In the genomic region with DNA sequence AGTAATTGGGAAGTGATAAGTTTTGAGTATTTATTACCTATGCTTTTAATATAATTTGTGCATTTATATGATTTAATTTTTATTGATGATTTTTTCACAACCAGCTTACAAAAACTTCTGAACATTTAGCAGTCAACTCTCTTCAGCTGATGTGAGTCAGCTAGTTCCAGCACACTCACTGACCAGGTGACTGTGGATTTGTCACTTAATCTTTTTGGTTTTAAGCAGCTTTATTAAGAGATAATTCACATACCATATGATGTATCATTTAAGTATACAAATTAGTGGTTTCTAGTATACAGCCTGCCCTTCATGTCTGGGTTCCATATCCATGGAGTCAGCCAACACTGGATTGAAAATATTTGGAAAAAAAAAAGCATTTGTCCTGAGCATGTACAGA, we compare ENCODE assay signal across 32 cellular contexts.
DNase-seq lines count a peak whose midpoint lies in the region; ATAC-seq, FAIRE-seq and TF ChIP-seq lines count a peak whose summit lies in the region.
"Had no signal": no experiment of that assay in that cellular context is flagged by ENCODE, and none has a peak within 500 bp of the region (broad histone marks: within the 10 kb centered on the region; RNA-seq: fewer than 3 reads in every experiment).

No MANE protein-coding gene starts in this region.

- ATAC-seq in A549, result no peak
- no peak for ATAC-seq in GM18520 (IDR thresholded peaks at IDR 0.05; ENCODE audit: unreplicated experiment)
- ATAC-seq: activated naive CD8-positive, alpha-beta T cell treated with anti-CD3 and anti-CD28 coated beads, Interleukin-2, amount 50 U/mL, for 24 hours; body of pancreas; HepG2 had no signal

- H3K36me3 Mint-ChIP-seq in HFFc6 (ENCODE audit: low read depth), result no peaks in the 10 kb centered on the region

- H3K27me3 ChIP-seq in effector memory CD4-positive, alpha-beta T cell (replicated peaks; ENCODE audit: control insufficient read depth, insufficient read depth, low read length, poor library complexity, severe bottlenecking), result no peaks in the 10 kb centered on the region
- H3K27me3 ChIP-seq: body of pancreas, dorsolateral prefrontal cortex, ovary, SJSA1, testis had no signal

- H3K9me3 Mint-ChIP-seq in HFFc6, result no peaks in the 10 kb centered on the region
- H3K9me3 Mint-ChIP-seq: activated CD4-positive, alpha-beta T cell treated with anti-CD3 and anti-CD28 coated beads, Interleukin-2, amount 10 ng/mL, durations not matched to agents 24 days and 14 days; activated naive CD8-positive, alpha-beta T cell treated with anti-CD3 and anti-CD28 coated beads, Interleukin-2, amount 50 U/mL, for 24 hours; CD4-positive, CD25-positive, alpha-beta regulatory T cell; H9; immature natural killer cell; nephron had no signal

- H3K27ac Mint-ChIP-seq in HFFc6, result no peak overlapping the region
- H3K27ac Mint-ChIP-seq: activated CD4-positive, alpha-beta T cell treated with anti-CD3 and anti-CD28 coated beads, Interleukin-2, amount 10 ng/mL, durations not matched to agents 24 days and 14 days; activated naive CD8-positive, alpha-beta T cell treated with anti-CD3 and anti-CD28 coated beads, Interleukin-2, amount 50 U/mL, for 24 hours; H9; nephron had no signal

- H3K4me3 ChIP-seq in A549, result no peak overlapping the region
- H3K4me3 ChIP-seq in fibroblast of villous mesenchyme (ENCODE audit: low read depth, low read length), result no peak overlapping the region
- H3K4me3 ChIP-seq in effector memory CD4-positive, alpha-beta T cell (ENCODE audit: insufficient read depth, low read depth, low read length, poor library complexity, severe bottlenecking), result no peak overlapping the region
- H3K4me3 ChIP-seq: body of pancreas, dorsolateral prefrontal cortex, ovary, SJSA1, skin epidermis, testis had no signal

- POLR2A ChIA-PET in A549 (lab: Yijun Ruan, JAX), result no interaction called here

- CTCF ChIA-PET in A549 (lab: Yijun Ruan, JAX), result interaction anchor here (0.9 to 1.2 kb wide), 2 partner anchors 36 to 54 kb away, joined by 4 to 6 read pairs; no protein-coding TSS in a partner anchor

- no peaks in the 10 kb centered on the region; the same call in 1 of the 2 replicates for H3K27me3 Mint-ChIP-seq in HFFc6 (ENCODE audit: insufficient read depth)
- H3K27me3 Mint-ChIP-seq: activated CD4-positive, alpha-beta T cell treated with anti-CD3 and anti-CD28 coated beads, Interleukin-2, amount 10 ng/mL, durations not matched to agents 24 days and 14 days; activated naive CD8-positive, alpha-beta T cell treated with anti-CD3 and anti-CD28 coated beads, Interleukin-2, amount 50 U/mL, for 24 hours; CD4-positive, CD25-positive, alpha-beta regulatory T cell had no signal

- peak; percentile 51 for FAIRE-seq in A549 (lab: Jason Lieb, UNC)
- FAIRE-seq: HepG2 had no signal

- no peak overlapping the region for H3K27ac ChIP-seq in A549
- no peak overlapping the region for H3K27ac ChIP-seq in effector memory CD4-positive, alpha-beta T cell (ENCODE audit: insufficient read depth, low read length, poor library complexity, severe bottlenecking)
- H3K27ac ChIP-seq: body of pancreas, dorsolateral prefrontal cortex, HL-60, ovary, SJSA1, skin epidermis, testis had no signal

- no peaks in the 10 kb centered on the region for H3K4me1 ChIP-seq in A549
- H3K4me1 ChIP-seq in effector memory CD4-positive, alpha-beta T cell (ENCODE audit: control insufficient read depth, insufficient read depth, low read length, poor library complexity, severe bottlenecking), result no peaks in the 10 kb centered on the region
- H3K4me1 ChIP-seq: body of pancreas, SJSA1 had no signal

- DNase-seq in A549 (ENCODE audit: low read depth in 1 of 2, low spot score in 1 of 2) (no peak), HFFc6 (peak; percentile 55), amniotic epithelial cell (ENCODE audit: low read depth) (peak; percentile 68), fibroblast of villous mesenchyme (ENCODE audit: low read depth) (peak; percentile 16), activated T-cell treated with anti-CD3 and anti-CD28 coated beads for 4 hours (no peak), DMS 273 treated with DMSO at 0.1 percent for 48 hours (lab: John Stamatoyannopoulos, UW) (no peak)
- DNase-seq in effector memory CD4-positive, alpha-beta T cell, result no peak
- DNase-seq: activated CD4-positive, alpha-beta T cell treated with anti-CD3 and anti-CD28 coated beads, Interleukin-2, amount 10 ng/mL, durations not matched to agents 24 days and 14 days; activated gamma-delta T cell treated with Interleukin-2 at 50 U/mL for 16 hours; activated naive CD8-positive, alpha-beta T cell treated with anti-CD3 and anti-CD28 coated beads, Interleukin-2, amount 50 U/mL, for 24 hours; activated T-cell treated with anti-CD3 and anti-CD28 coated beads, Interleukin-2, amount 50 U/mL, for 1 hour; body of pancreas; Calu3; CD4-positive, CD25-positive, alpha-beta regulatory T cell; cerebellar nuclear complex; DND-41; dorsolateral prefrontal cortex; H9; immature natural killer cell; Kasumi-1; NCI-H1436 treated with DMSO at 0.1 percent for 48 hours; NCI-H774; ovary; stimulated activated naive CD4-positive, alpha-beta T cell treated with Interleukin-2 at 50 U/mL for 16 hours; T1000; testis had no signal

- no peak for TF ChIP-seq POLR2A in A549 (IDR thresholded peaks at IDR 0.05; ENCODE audit: low read length)

- no peak for TF ChIP-seq EP300 in A549 (IDR thresholded peaks at IDR 0.05)

- no peak for TF ChIP-seq RAD21 in A549 (conservative IDR thresholded peaks at IDR 0.05 in 1 of 2, IDR thresholded peaks at IDR 0.05 in 1 of 2)

- no peak overlapping the region for H3K4me3 Mint-ChIP-seq in HFFc6
- H3K4me3 Mint-ChIP-seq: activated CD4-positive, alpha-beta T cell treated with anti-CD3 and anti-CD28 coated beads, Interleukin-2, amount 10 ng/mL, durations not matched to agents 24 days and 14 days; activated naive CD8-positive, alpha-beta T cell treated with anti-CD3 and anti-CD28 coated beads, Interleukin-2, amount 50 U/mL, for 24 hours; CD4-positive, CD25-positive, alpha-beta regulatory T cell; H9; immature natural killer cell; nephron had no signal

- H3K4me1 Mint-ChIP-seq in HFFc6 (ENCODE audit: low read depth), result peaks cover 29% of the 10 kb centered on the region
- H3K4me1 Mint-ChIP-seq: activated naive CD8-positive, alpha-beta T cell treated with anti-CD3 and anti-CD28 coated beads, Interleukin-2, amount 50 U/mL, for 24 hours had no signal

- no peaks in the 10 kb centered on the region for H3K9me3 ChIP-seq in A549
- H3K9me3 ChIP-seq in effector memory CD4-positive, alpha-beta T cell (ENCODE audit: control insufficient read depth, low read length), result no peaks in the 10 kb centered on the region
- H3K9me3 ChIP-seq: body of pancreas, ovary, SJSA1, testis had no signal

- TF ChIP-seq CTCF in A549 (IDR thresholded peaks at IDR 0.05) (no peak), HFFc6 (IDR thresholded peaks at IDR 0.05) (no peak), fibroblast of villous mesenchyme (IDR thresholded peaks at IDR 0.05; ENCODE audit: insufficient read depth, low read depth, low read length) (no peak)

- no peak overlapping the region for H3K4me2 ChIP-seq in A549

- peaks cover 36% of the 10 kb centered on the region for H3K36me3 ChIP-seq in effector memory CD4-positive, alpha-beta T cell (ENCODE audit: control insufficient read depth, insufficient read depth, low read length)
- H3K36me3 ChIP-seq: ovary had no signal

TF ChIP-seq in A549, 52 proteins besides CTCF, POLR2A, EP300 and RAD21:
- TF ChIP-seq KDM1A (IDR thresholded peaks at IDR 0.05; ENCODE audit: low read depth) (no peak), NFE2L2 (conservative IDR thresholded peaks at IDR 0.05; ENCODE audit: low read length) (no peak), CBX8 (IDR thresholded peaks at IDR 0.05) (no peak), MAFK (IDR thresholded peaks at IDR 0.05; ENCODE audit: partially characterized antibody) (no peak), TFCP2L1 (CRISPR knock-in tag; IDR thresholded peaks at IDR 0.05) (no peak), HOXB13 (CRISPR knock-in tag; IDR thresholded peaks at IDR 0.05; ENCODE audit: low read depth) (no peak), HEYL (CRISPR knock-in tag; IDR thresholded peaks at IDR 0.05) (no peak), EHF (CRISPR knock-in tag; IDR thresholded peaks at IDR 0.05) (no peak)
- TF ChIP-seq, protein P1, sequence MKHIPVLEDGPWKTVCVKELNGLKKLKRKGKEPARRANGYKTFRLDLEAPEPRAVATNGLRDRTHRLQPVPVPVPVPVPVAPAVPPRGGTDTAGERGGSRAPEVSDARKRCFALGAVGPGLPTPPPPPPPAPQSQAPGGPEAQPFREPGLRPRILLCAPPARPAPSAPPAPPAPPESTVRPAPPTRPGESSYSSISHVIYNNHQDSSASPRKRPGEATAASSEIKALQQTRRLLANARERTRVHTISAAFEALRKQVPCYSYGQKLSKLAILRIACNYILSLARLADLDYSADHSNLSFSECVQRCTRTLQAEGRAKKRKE (CRISPR knock-in tag; IDR thresholded peaks at IDR 0.05; ENCODE audit: low read depth), result no peak
- TF ChIP-seq, protein P2, sequence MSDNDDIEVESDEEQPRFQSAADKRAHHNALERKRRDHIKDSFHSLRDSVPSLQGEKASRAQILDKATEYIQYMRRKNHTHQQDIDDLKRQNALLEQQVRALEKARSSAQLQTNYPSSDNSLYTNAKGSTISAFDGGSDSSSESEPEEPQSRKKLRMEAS (IDR thresholded peaks at IDR 0.05), result no peak

Comparison
In these comparisons a context has a peak if more than half of its experiments do, and no peak if none do; other contexts are left out.
1. DNase-seq: peak in HFFc6 (single experiment), amniotic epithelial cell (single experiment) and fibroblast of villous mesenchyme (single experiment); none in A549 (0 of 2), activated T-cell treated with anti-CD3 and anti-CD28 coated beads for 4 hours (single experiment), DMS 273 treated with DMSO at 0.1 percent for 48 hours (single experiment) and effector memory CD4-positive, alpha-beta T cell (0 of 3).